In the genomic region with DNA sequence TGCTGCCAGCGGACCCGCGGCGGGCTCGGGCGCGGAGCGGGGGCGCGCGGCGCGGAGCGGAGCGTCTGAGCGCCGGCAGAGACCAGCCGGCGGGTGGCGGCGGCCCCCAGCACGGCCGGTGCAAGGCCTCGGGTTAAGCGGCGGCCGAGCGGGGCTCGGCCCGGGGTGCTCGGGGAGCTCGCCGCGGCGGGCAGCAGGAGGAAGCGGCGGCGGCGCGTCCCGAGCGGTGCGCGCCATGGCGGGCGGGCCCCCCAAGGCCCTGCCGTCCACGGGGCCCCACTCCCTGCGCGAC, we compare ENCODE assay signal across 8 cellular contexts. TPM values are rescaled to one million over a fixed set of nuclear protein-coding genes. Genes with fewer than 3 reads are reported as not detected.
DNase-seq lines count a peak whose midpoint lies in the region; ATAC-seq and TF ChIP-seq lines count a peak whose summit lies in the region.

No MANE protein-coding gene starts in this region.

- no peaks in the 10 kb centered on the region for H4K20me1 ChIP-seq in neural progenitor cell (ENCODE audit: low read depth)

- CTCF ChIA-PET in CD8-positive, alpha-beta T cell (lab: Charles Lee), result interaction anchor here (1.0 to 1.7 kb wide), 2 partner anchors 33 to 42 kb away, joined by 4 to 6 read pairs; partner anchors contain the start of gene INIP

- peak overlapping the region; percentile 95 for H3K4me2 ChIP-seq in neural progenitor cell

- H3K27me3 Mint-ChIP-seq in CD8-positive, alpha-beta T cell (ENCODE audit: low read depth), result no peaks in the 10 kb centered on the region
- H3K27me3 Mint-ChIP-seq in endodermal cell (ENCODE audit: insufficient read depth) (peaks cover 2% of the 10 kb centered on the region), neural progenitor cell (ENCODE audit: insufficient read depth, low read depth) (peaks cover 3% of the 10 kb centered on the region), nephron progenitor cell (ENCODE audit: low read depth, poor library complexity) (peaks cover 9% of the 10 kb centered on the region), CD14-positive monocyte (ENCODE audit: low read depth in 3 of 3) (no peaks in the 10 kb centered on the region)

- POLR2A ChIA-PET in CD8-positive, alpha-beta T cell (lab: Charles Lee), result interaction anchor here (1.1 to 3.1 kb wide), 7 partner anchors 12 to 371 kb away, joined by 3 to 20 read pairs (median 5); partner anchors contain the start of genes HSDL2, INIP and KIAA1958

- peaks cover 1% of the 10 kb centered on the region for H3K36me3 Mint-ChIP-seq in CD8-positive, alpha-beta T cell
- H3K36me3 Mint-ChIP-seq in endodermal cell (ENCODE audit: low read depth) (no peaks in the 10 kb centered on the region), neural progenitor cell (no peaks in the 10 kb centered on the region), nephron progenitor cell (ENCODE audit: low read depth) (no peaks in the 10 kb centered on the region), CD14-positive monocyte (peaks cover 4 to 7% of the 10 kb centered on the region in 2 donors)

- H3K27ac ChIP-seq in CD8-positive, alpha-beta T cell (ENCODE audit: low read depth, low read length), result peak overlapping the region; percentile 34
- H3K27ac ChIP-seq in KOPT-K1 (ENCODE audit: low read depth, low read length, poor library complexity, severe bottlenecking) (peak overlapping the region; percentile 43), endodermal cell (ENCODE audit: low read depth, low read length) (peak overlapping the region; percentile 55), neural progenitor cell (peak overlapping the region; percentile 54)

- no peak overlapping the region for H3K4me3 Mint-ChIP-seq in CD8-positive, alpha-beta T cell
- H3K4me3 Mint-ChIP-seq in endodermal cell, result peak overlapping the region; percentile 84
- no peak overlapping the region for H3K4me3 Mint-ChIP-seq in neural progenitor cell
- H3K4me3 Mint-ChIP-seq in nephron progenitor cell, result no peak overlapping the region
- no peak overlapping the region for H3K4me3 Mint-ChIP-seq in CD14-positive monocyte

- 0% methylated on average over 11 to 50 of the region's 50 CpGs for WGBS in endodermal cell (ENCODE audit: insufficient coverage in 1 of 2, insufficient read length in 1 of 2), 2 experiments

- H3K4me1 Mint-ChIP-seq in CD8-positive, alpha-beta T cell (ENCODE audit: low read depth), result peaks cover 68% of the 10 kb centered on the region
- H3K4me1 Mint-ChIP-seq in endodermal cell, result peaks cover 33% of the 10 kb centered on the region
- H3K4me1 Mint-ChIP-seq in neural progenitor cell, result peaks cover 35% of the 10 kb centered on the region
- H3K4me1 Mint-ChIP-seq in nephron progenitor cell, result peaks cover 47% of the 10 kb centered on the region
- peaks cover 72% of the 10 kb centered on the region for H3K4me1 Mint-ChIP-seq in CD14-positive monocyte

- peaks cover 16% of the 10 kb centered on the region for H3F3A ChIP-seq in neural progenitor cell (ENCODE audit: low read depth)

- peak overlapping the region; percentile 66 for H2AFZ ChIP-seq in neural progenitor cell (replicated peaks)

- no peaks in the 10 kb centered on the region for H3K27me3 ChIP-seq in CD8-positive, alpha-beta T cell (ENCODE audit: insufficient read depth, low read length)
- no peaks in the 10 kb centered on the region for H3K27me3 ChIP-seq in endodermal cell (ENCODE audit: control insufficient read depth, insufficient read depth, low read length, poor library complexity, severe bottlenecking)
- H3K27me3 ChIP-seq in neural progenitor cell, result no peaks in the 10 kb centered on the region

- peaks cover 25% of the 10 kb centered on the region for H3K79me2 ChIP-seq in neural progenitor cell (ENCODE audit: low read depth)

- DNase-seq in CD8-positive, alpha-beta T cell, result no peak
- no peak for DNase-seq in endodermal cell
- DNase-seq in neural progenitor cell (ENCODE audit: low spot score), result no peak
- DNase-seq in nephron progenitor cell, result no peak
- DNase-seq in CD14-positive monocyte (ENCODE audit: low spot score), result no peak
- DNase-seq in NCI-H2196 (lab: John Stamatoyannopoulos, UW; ENCODE audit: unreplicated experiment), result no peak

- intact Hi-C loops in CD8-positive, alpha-beta T cell (cut with DNase I, micrococcal nuclease), result loop anchor here (1.0 to 10.0 kb wide), 9 partner anchors 14 to 1118 kb away; partner anchors contain the start of genes INIP (in 2 of the 2), PTBP3 (in 2 of the 2), UGCG (in 2 of the 2) and DNAJC25 (in 1 of the 2)
- intact Hi-C loops in CD14-positive monocyte (cut with micrococcal nuclease), result loop anchor here (2.0 to 5.0 kb wide), 5 partner anchors 32 to 568 kb away; partner anchors contain the start of gene INIP (in 2 of the 2)

- no peaks in the 10 kb centered on the region for H3K9me3 ChIP-seq in CD8-positive, alpha-beta T cell (ENCODE audit: low read length)
- H3K9me3 ChIP-seq in KOPT-K1 (ENCODE audit: insufficient read depth, low read length, poor library complexity, severe bottlenecking) (no peaks in the 10 kb centered on the region), endodermal cell (ENCODE audit: control insufficient read depth, low read length) (no peaks in the 10 kb centered on the region), neural progenitor cell (ENCODE audit: low read depth) (no peaks in the 10 kb centered on the region)

- H3K27ac Mint-ChIP-seq in CD8-positive, alpha-beta T cell, result no peak overlapping the region
- H3K27ac Mint-ChIP-seq in endodermal cell, result no peak overlapping the region
- no peak overlapping the region for H3K27ac Mint-ChIP-seq in neural progenitor cell
- no peak overlapping the region for H3K27ac Mint-ChIP-seq in nephron progenitor cell
- peak overlapping the region in 1 of 7 donors; percentile 94 for H3K27ac Mint-ChIP-seq in CD14-positive monocyte

- H3K36me3 ChIP-seq in CD8-positive, alpha-beta T cell (ENCODE audit: insufficient read depth, low read length), result no peaks in the 10 kb centered on the region
- H3K36me3 ChIP-seq in KOPT-K1 (ENCODE audit: insufficient read depth, low read length) (no peaks in the 10 kb centered on the region), endodermal cell (ENCODE audit: control insufficient read depth, insufficient read depth, low read length) (no peaks in the 10 kb centered on the region), neural progenitor cell (no peaks in the 10 kb centered on the region)

- no peak for TF ChIP-seq CTCF in CD8-positive, alpha-beta T cell (IDR thresholded peaks at IDR 0.05)
- no peak for TF ChIP-seq CTCF in endodermal cell (conservative IDR thresholded peaks at IDR 0.05)
- TF ChIP-seq CTCF in neural progenitor cell (IDR thresholded peaks at IDR 0.05), result no peak
- TF ChIP-seq CTCF in nephron progenitor cell (IDR thresholded peaks at IDR 0.05), result no peak
- no peak for TF ChIP-seq CTCF in CD14-positive monocyte (IDR thresholded peaks at IDR 0.05)

- H3K4me1 ChIP-seq in CD8-positive, alpha-beta T cell (ENCODE audit: insufficient read depth, low read length), result peaks cover 52% of the 10 kb centered on the region
- H3K4me1 ChIP-seq in endodermal cell (ENCODE audit: control insufficient read depth, insufficient read depth, low read length) (peaks cover 13% of the 10 kb centered on the region), neural progenitor cell (peaks cover 15% of the 10 kb centered on the region)

- no peak for ATAC-seq in CD8-positive, alpha-beta T cell
- ATAC-seq in HG03159 (IDR thresholded peaks at IDR 0.05; ENCODE audit: unreplicated experiment), result no peak

- H3K9me3 Mint-ChIP-seq in CD8-positive, alpha-beta T cell, result no peaks in the 10 kb centered on the region
- H3K9me3 Mint-ChIP-seq in endodermal cell, result no peaks in the 10 kb centered on the region
- no peaks in the 10 kb centered on the region for H3K9me3 Mint-ChIP-seq in neural progenitor cell
- H3K9me3 Mint-ChIP-seq in nephron progenitor cell, result no peaks in the 10 kb centered on the region
- H3K9me3 Mint-ChIP-seq in CD14-positive monocyte, result peaks cover 0 to 3% (median 0%) of the 10 kb centered on the region in 7 donors

- H3K9ac ChIP-seq in endodermal cell (ENCODE audit: extremely low read depth, low read length, poor library complexity, severe bottlenecking) (no peak overlapping the region), neural progenitor cell (peak overlapping the region; percentile 39)

- H3K4me3 ChIP-seq in CD8-positive, alpha-beta T cell (ENCODE audit: low read depth, low read length), result peak overlapping the region; percentile 72
- H3K4me3 ChIP-seq in endodermal cell (ENCODE audit: low read length) (peak overlapping the region; percentile 90), neural progenitor cell (peak overlapping the region; percentile 95)

RNA-seq across cellular contexts. Expression of gene SNX30, which starts 0.2 kb away (rescaled TPM):
- total RNA-seq in CD8-positive, alpha-beta T cell, result 1 to 10 TPM; 6.0 to 8.1 TPM
- total RNA-seq in endodermal cell (10 to 100 TPM; 11.8 to 14.8 TPM), neural progenitor cell (ENCODE audit: low replicate concordance) (18.7 and 19.9 TPM in 2 replicates)
- 11.6 TPM for polyA plus RNA-seq in endodermal cell (2013, experiment 1 of 2)
- 13.8 TPM for polyA plus RNA-seq in endodermal cell (2013, experiment 2 of 2)
- polyA plus RNA-seq in CD14-positive monocyte, result 10 to 100 TPM; 10.3 to 10.4 TPM

RNA-seq across cellular contexts. Expression of gene INIP, which starts 32.8 kb away (rescaled TPM):
- 10 to 100 TPM; 11.7 to 17.2 TPM for total RNA-seq in CD8-positive, alpha-beta T cell
- total RNA-seq in endodermal cell, result 10 to 100 TPM; 16.1 to 19.3 TPM
- 21.9 TPM for polyA plus RNA-seq in endodermal cell (2013, experiment 1 of 2)
- 20.0 TPM for polyA plus RNA-seq in endodermal cell (2013, experiment 2 of 2)
- total RNA-seq in neural progenitor cell (ENCODE audit: low replicate concordance), result 31.7 and 39.7 TPM in 2 replicates
- polyA plus RNA-seq in CD14-positive monocyte, result 10 to 100 TPM; 49.0 to 53.0 TPM
